ENCODE assay signal across 18 cellular contexts in genomic region chr18:12517142-12517541, GRCh38.
DNase-seq lines count a peak whose midpoint lies in the region; ATAC-seq, FAIRE-seq and TF ChIP-seq lines count a peak whose summit lies in the region.
"Had no signal": no experiment of that assay in that cellular context is flagged by ENCODE, and none has a peak within 500 bp of the region (broad histone marks: within the 10 kb centered on the region; RNA-seq: fewer than 3 reads in every experiment).

No MANE protein-coding gene starts in this region.

- no peaks in the 10 kb centered on the region for H3K27me3 ChIP-seq in K562 (ENCODE audit: control insufficient read depth in 2 of 2, insufficient read depth in 2 of 2, low read length in 2 of 2)
- H3K27me3 ChIP-seq in gastroesophageal sphincter, result no peaks in the 10 kb centered on the region

- TF ChIP-seq RAD21 in K562 (CRISPR knock-in tag; conservative IDR thresholded peaks at IDR 0.05 in 1 of 2, IDR thresholded peaks at IDR 0.05 in 1 of 2), result no peak

- TF ChIP-seq EP300 in K562 (IDR thresholded peaks at IDR 0.05; ENCODE audit: low read length), result no peak
- no peak for TF ChIP-seq EP300 in gastroesophageal sphincter (IDR thresholded peaks at IDR 0.05)

- POLR2A ChIA-PET in HEK293 (lab: Yijun Ruan, JAX) (no interaction called here), K562 (lab: Yijun Ruan, JAX) (interaction anchor here (0.6 to 1.4 kb wide), 3 partner anchors 9 to 20 kb away, joined by 3 to 6 read pairs (median 4); no protein-coding TSS in a partner anchor)

- H3K4me1 ChIP-seq in HEK293 (ENCODE audit: control insufficient read depth, insufficient read depth, low read length), result peaks cover 24% of the 10 kb centered on the region
- 0 out of 5 replicates have a peak, but pooled peaks cover 0 to 8% of the 10 kb centered on the region in 2 experiments for H3K4me1 ChIP-seq in K562 (replicated peaks in 1 of 2; ENCODE audit: control insufficient read depth in 2 of 2, insufficient read depth in 2 of 2, low read length in 2 of 2)
- H3K4me1 ChIP-seq in gastroesophageal sphincter, result peaks cover 0 to 50% (median 0%) of the 10 kb centered on the region in 3 donors

- H2AFZ ChIP-seq in K562 (ENCODE audit: low read depth, low read length), result no peak overlapping the region

- H3K79me2 ChIP-seq in K562 (ENCODE audit: control insufficient read depth, insufficient read depth, low read length), result no peaks in the 10 kb centered on the region

- H3K9me1 ChIP-seq in K562 (ENCODE audit: control insufficient read depth, insufficient read depth, low read length), result no peaks in the 10 kb centered on the region

- in situ Hi-C loops in K562 (cut with MboI), result no loop called here

- intact Hi-C loops in K562 (cut with micrococcal nuclease), result no loop called here

- FAIRE-seq in G401.6 (lab: Jason Lieb, UNC) (peak; percentile 31), K562 (lab: Jason Lieb, UNC) (no peak)
- FAIRE-seq: A204.1, GM12878, GM19239 had no signal

- H3K4me3 ChIP-seq in HEK293 (ENCODE audit: low read depth, low read length) (no peak overlapping the region), K562 (no peak overlapping the region), gastroesophageal sphincter (no peak overlapping the region)
- H3K4me3 ChIP-seq: GM12878 had no signal

- ATAC-seq in K562 (no peak), gastroesophageal sphincter (no peak)
- ATAC-seq: GM12878 had no signal

- no peaks in the 10 kb centered on the region for H4K20me1 ChIP-seq in K562 (replicated peaks; ENCODE audit: control insufficient read depth, insufficient read depth, low read length)

- TF ChIP-seq CTCF in HEK293 (tag by site-specific recombination; IDR thresholded peaks at IDR 0.05) (no peak), K562 (IDR thresholded peaks at IDR 0.05 in 2 of 3, conservative IDR thresholded peaks at IDR 0.05 in 1 of 3; ENCODE audit: insufficient read depth in 2 of 3, low read depth in 1 of 3, low read length in 3 of 3) (no peak), gastroesophageal sphincter (IDR thresholded peaks at IDR 0.05) (no peak)

- H3K9ac ChIP-seq in K562 (ENCODE audit: insufficient read depth in 1 of 2, low read depth in 2 of 2, low read length in 2 of 2), result no peak overlapping the region
- H3K9ac ChIP-seq: KMS-11 had no signal

- no peaks in the 10 kb centered on the region; a peak in 1 of 3 replicates for H3K36me3 ChIP-seq in HEK293 (ENCODE audit: control insufficient read depth in 2 of 2, insufficient read depth in 1 of 2, low read length in 2 of 2)
- no peaks in the 10 kb centered on the region for H3K36me3 ChIP-seq in K562 (ENCODE audit: control insufficient read depth, insufficient read depth, low read length)
- peaks cover 0 to 2% of the 10 kb centered on the region in 2 donors for H3K36me3 ChIP-seq in gastroesophageal sphincter

- H3K9me3 ChIP-seq in HEK293 (ENCODE audit: control insufficient read depth, insufficient read depth, low read depth, low read length) (no peaks in the 10 kb centered on the region), K562 (replicated peaks; ENCODE audit: control insufficient read depth, insufficient read depth, low read depth, low read length) (no peaks in the 10 kb centered on the region), gastroesophageal sphincter (no peaks in the 10 kb centered on the region)

- TF ChIP-seq POLR2A in K562 (conservative IDR thresholded peaks at IDR 0.05), result no peak
- TF ChIP-seq POLR2A in gastroesophageal sphincter (IDR thresholded peaks at IDR 0.05), result no peak

- no TSS peak for BruUV-seq in K562 (replicated peaks; lab: Mats Ljungman, UMichigan)

- no peak overlapping the region for H3K4me2 ChIP-seq in K562 (ENCODE audit: insufficient read depth, low read length)
- H3K4me2 ChIP-seq: KMS-11 had no signal

- DNase-seq in K562 (ENCODE audit: extremely low read depth in 1 of 4, low spot score in 3 of 4) (no peak), NAMALWA (ENCODE audit: low spot score) (no peak), NCI-H2196 treated with DMSO at 0.1 percent for 48 hours (lab: John Stamatoyannopoulos, UW; ENCODE audit: unreplicated experiment) (no peak)
- DNase-seq: AML-193; CD4-positive, alpha-beta memory T cell; DMS153; DMS79; HCEC 1CT; HFFc6 had no signal

- H3K27ac ChIP-seq in HEK293 (ENCODE audit: extremely low read depth, low read depth, low read length) (no peak overlapping the region), K562 (ENCODE audit: extremely low read depth, low read depth, low read length) (no peak overlapping the region), gastroesophageal sphincter (no peak overlapping the region)
- H3K27ac ChIP-seq: C4-2B, HL-60, KMS-11 had no signal

- CTCF ChIA-PET in HEK293 (lab: Yijun Ruan, JAX), result interaction anchor here (0.5 to 0.7 kb wide), 3 partner anchors 10 to 144 kb away, joined by 3 read pairs; no protein-coding TSS in a partner anchor
- CTCF ChIA-PET in K562 (lab: Yijun Ruan, JAX; ENCODE audit: low intra/inter-chr PET ratio), result no interaction called here

TF ChIP-seq in HEK293, 187 proteins besides CTCF, POLR2A, EP300 and RAD21:
- TF ChIP-seq FEZF1 (tag by site-specific recombination; IDR thresholded peaks at IDR 0.05) (0 out of 2 replicates have a peak, but pooled peaks have one; percentile 7), ZNF26 (tag by site-specific recombination; IDR thresholded peaks at IDR 0.05) (no peak)

TF ChIP-seq in K562, 482 proteins besides CTCF, POLR2A, EP300 and RAD21:
- TF ChIP-seq MAFG (tag; conservative IDR thresholded peaks at IDR 0.05) (peak; percentile 92), POLR3G (IDR thresholded peaks at IDR 0.05; ENCODE audit: extremely low read depth, insufficient read length, insufficient replicate concordance) (no peak), C11orf30 (IDR thresholded peaks at IDR 0.05; ENCODE audit: low read depth) (peak; percentile 93), ZNF316 (IDR thresholded peaks at IDR 0.05) (peak; percentile 97), THAP12 (CRISPR knock-in tag; IDR thresholded peaks at IDR 0.05) (no peak), MAFF (IDR thresholded peaks at IDR 0.05; ENCODE audit: low read length) (peak; percentile 98), MAFK (IDR thresholded peaks at IDR 0.05; ENCODE audit: low read length) (peak; percentile 99)
TF ChIP-seq in K562: peak in this region for 5.
